Comparison of ENCODE assay signal across 17 cellular contexts in genomic region chr5:178280631-178281030, GRCh38. TPM values are rescaled to one million over a fixed set of nuclear protein-coding genes. Genes with fewer than 3 reads are reported as not detected.
DNase-seq lines count a peak whose midpoint lies in the region; ATAC-seq, FAIRE-seq and TF ChIP-seq lines count a peak whose summit lies in the region.
"Had no signal": no experiment of that assay in that cellular context is flagged by ENCODE, and none has a peak within 500 bp of the region (broad histone marks: within the 10 kb centered on the region; RNA-seq: fewer than 3 reads in every experiment).

No MANE protein-coding gene starts in this region.

- TF ChIP-seq RAD21 in HepG2 (CRISPR knock-in tag; IDR thresholded peaks at IDR 0.05): no peak

- H3K9me3 ChIP-seq in HepG2 (ENCODE audit: low read length) (peaks cover 6% of the 10 kb centered on the region), spleen (peaks cover 5 to 21% (median 14%) of the 10 kb centered on the region in 8 donors), smooth muscle cell (replicated peaks; ENCODE audit: low read depth) (peaks cover 3% of the 10 kb centered on the region)

- no peak for TF ChIP-seq CTCF in NB4 (IDR thresholded peaks at IDR 0.05; ENCODE audit: low read depth, low read length)
- no peak for TF ChIP-seq CTCF in HepG2 (CRISPR knock-in tag; IDR thresholded peaks at IDR 0.05)
- TF ChIP-seq CTCF in spleen (IDR thresholded peaks at IDR 0.05 in 8 of 11, conservative IDR thresholded peaks at IDR 0.05 in 3 of 11): no peak
- no peak for TF ChIP-seq CTCF in smooth muscle cell (IDR thresholded peaks at IDR 0.05; ENCODE audit: borderline replicate concordance, insufficient read depth, poor library complexity, severe bottlenecking)

- no CpG with 5 or more reads among the region's 9 CpGs for WGBS in HepG2 (ENCODE audit: low lambda C conversion rate)
- 80 to 98% (median 90%) methylated on average over 1 to 9 of the region's 9 CpGs for WGBS in spleen, 5 donors
- WGBS in smooth muscle cell (ENCODE audit: low lambda C conversion rate): 95% methylated on average over 9 of the region's 9 CpGs

- FAIRE-seq in HepG2 (lab: Jason Lieb, UNC): no peak
- FAIRE-seq: D721Med had no signal

- H3K9ac ChIP-seq in HepG2 (ENCODE audit: insufficient read depth, low read depth, low read length) (no peak overlapping the region), smooth muscle cell (ENCODE audit: low read depth) (no peak overlapping the region)

- peaks cover 9% of the 10 kb centered on the region for H3K4me1 Mint-ChIP-seq in activated naive CD8-positive, alpha-beta T cell treated with anti-CD3 and anti-CD28 coated beads, Interleukin-2, amount 10 ng/mL, durations not matched to agents 7 days and 5 days
- H3K4me1 Mint-ChIP-seq in activated naive CD8-positive, alpha-beta T cell treated with anti-CD3 and anti-CD28 coated beads, Interleukin-2, amount 50 U/mL, for 24 hours: peaks cover 3% of the 10 kb centered on the region

- ATAC-seq in activated naive CD8-positive, alpha-beta T cell treated with anti-CD3 and anti-CD28 coated beads, Interleukin-2, amount 10 ng/mL, durations not matched to agents 7 days and 5 days (ENCODE audit: low read depth): no peak
- ATAC-seq in activated naive CD8-positive, alpha-beta T cell treated with anti-CD3 and anti-CD28 coated beads, Interleukin-2, amount 50 U/mL, for 24 hours: no peak
- peak; percentile 8; the same call in 2 of the 3 replicates for ATAC-seq in HepG2

- no peaks in the 10 kb centered on the region for H3K79me2 ChIP-seq in HepG2 (ENCODE audit: insufficient read depth, low read length)
- H3K79me2 ChIP-seq in smooth muscle cell (ENCODE audit: low read depth): no peaks in the 10 kb centered on the region

- H3K4me1 ChIP-seq in HepG2 (ENCODE audit: insufficient read depth, low read length) (peaks cover 19% of the 10 kb centered on the region), spleen (peaks cover 0 to 12% (median 8%) of the 10 kb centered on the region in 6 donors), smooth muscle cell (ENCODE audit: low read depth) (no peaks in the 10 kb centered on the region)
- H3K4me1 ChIP-seq: HAP-1, SJSA1 had no signal

- H3K4me3 Mint-ChIP-seq in activated naive CD8-positive, alpha-beta T cell treated with anti-CD3 and anti-CD28 coated beads, Interleukin-2, amount 10 ng/mL, durations not matched to agents 7 days and 5 days: no peak overlapping the region
- no peak overlapping the region for H3K4me3 Mint-ChIP-seq in activated naive CD8-positive, alpha-beta T cell treated with anti-CD3 and anti-CD28 coated beads, Interleukin-2, amount 50 U/mL, for 24 hours
- H3K4me3 Mint-ChIP-seq: CD4-positive, alpha-beta T cell; GM23338; HFFc6 had no signal

- BruUV-seq in HepG2 (replicated peaks; lab: Mats Ljungman, UMichigan): no TSS peak

- H3K36me3 Mint-ChIP-seq in activated naive CD8-positive, alpha-beta T cell treated with anti-CD3 and anti-CD28 coated beads, Interleukin-2, amount 10 ng/mL, durations not matched to agents 7 days and 5 days: peaks cover 8% of the 10 kb centered on the region
- no peaks in the 10 kb centered on the region for H3K36me3 Mint-ChIP-seq in activated naive CD8-positive, alpha-beta T cell treated with anti-CD3 and anti-CD28 coated beads, Interleukin-2, amount 50 U/mL, for 24 hours (ENCODE audit: low read depth)

- in situ Hi-C loops in HepG2 (cut with HindIII; ENCODE audit: extremely low pct_ligation_motif_present, low pct_unique_long_range_greater_than_20kb): loop anchor here (10.0 kb wide), 1 partner anchor 564 kb away; no protein-coding TSS in a partner anchor

- H3K4me2 ChIP-seq in HepG2 (ENCODE audit: low read depth, low read length) (no peak overlapping the region), smooth muscle cell (no peak overlapping the region)
- H3K4me2 ChIP-seq: GM23338 had no signal

- TF ChIP-seq EP300 in HepG2 (IDR thresholded peaks at IDR 0.05; ENCODE audit: low read depth in 2 of 2, low read length in 2 of 2) (no peak), HepG2 (CRISPR knock-in tag; IDR thresholded peaks at IDR 0.05; ENCODE audit: borderline replicate concordance) (no peak)

- H3K27ac ChIP-seq in HepG2 (ENCODE audit: extremely low read length, insufficient read depth, low read length) (no peak overlapping the region), spleen (no peak overlapping the region), smooth muscle cell (ENCODE audit: low read depth) (no peak overlapping the region)
- H3K27ac ChIP-seq: Peyer's patch, SJSA1 had no signal

- peaks cover 5% of the 10 kb centered on the region for H3F3A ChIP-seq in smooth muscle cell (ENCODE audit: low read depth)

- POLR2A ChIA-PET in activated naive CD8-positive, alpha-beta T cell treated with anti-CD3 and anti-CD28 coated beads, Interleukin-2, amount 10 ng/mL, durations not matched to agents 7 days and 5 days (lab: Charles Lee): interaction anchor here (1.5 kb wide), 1 partner anchor 40 kb away, joined by 5 read pairs; no protein-coding TSS in a partner anchor
- POLR2A ChIA-PET in HepG2 (lab: Yijun Ruan, JAX): no interaction called here

- H4K20me1 ChIP-seq in HepG2 (ENCODE audit: insufficient read depth, low read length) (no peaks in the 10 kb centered on the region), smooth muscle cell (ENCODE audit: low read depth) (no peaks in the 10 kb centered on the region)

- no peak for DNase-seq in activated naive CD8-positive, alpha-beta T cell treated with anti-CD3 and anti-CD28 coated beads, Interleukin-2, amount 10 ng/mL, durations not matched to agents 7 days and 5 days
- DNase-seq in activated naive CD8-positive, alpha-beta T cell treated with anti-CD3 and anti-CD28 coated beads, Interleukin-2, amount 50 U/mL, for 24 hours: no peak
- DNase-seq in NB4 (ENCODE audit: low read depth): peak; percentile 31
- DNase-seq in HepG2 (ENCODE audit: low spot score): no peak
- peak; percentile 68 for DNase-seq in spleen
- no peak for DNase-seq in epidermal melanocyte (ENCODE audit: insufficient read length, low spot score)
- DNase-seq in smooth muscle cell (lab: John Stamatoyannopoulos, UW; ENCODE audit: unreplicated experiment): no peak
- DNase-seq in stimulated activated CD4-positive, alpha-beta T cell treated with anti-CD3 and anti-CD28 coated beads, Interleukin-12 subunit alpha, Interleukin-12 subunit beta, amount 100 ng/mL, for 4 hours: no peak
- DNase-seq: NCI-H2029 treated with DMSO at 0.1 percent for 48 hours, NCI-H510A had no signal

- H3K36me3 ChIP-seq in HepG2 (replicated peaks in 1 of 2; ENCODE audit: control insufficient read depth in 1 of 2, insufficient read depth in 2 of 2, low read length in 2 of 2): no peaks in the 10 kb centered on the region
- H3K36me3 ChIP-seq in spleen: no peaks in the 10 kb centered on the region
- no peaks in the 10 kb centered on the region for H3K36me3 ChIP-seq in smooth muscle cell (ENCODE audit: low read depth)
- H3K36me3 ChIP-seq: HAP-1, Peyer's patch, SJSA1 had no signal

- H3K27me3 Mint-ChIP-seq in activated naive CD8-positive, alpha-beta T cell treated with anti-CD3 and anti-CD28 coated beads, Interleukin-2, amount 10 ng/mL, durations not matched to agents 7 days and 5 days: peaks cover 7% of the 10 kb centered on the region
- H3K27me3 Mint-ChIP-seq in activated naive CD8-positive, alpha-beta T cell treated with anti-CD3 and anti-CD28 coated beads, Interleukin-2, amount 50 U/mL, for 24 hours: peaks cover 4% of the 10 kb centered on the region

- no peak for TF ChIP-seq POLR2A in NB4 (IDR thresholded peaks at IDR 0.05; ENCODE audit: extremely low read depth, insufficient read length)
- no peak for TF ChIP-seq POLR2A in HepG2 (IDR thresholded peaks at IDR 0.05; ENCODE audit: insufficient read depth in 1 of 2, low read depth in 2 of 2, low read length in 2 of 2)
- no peak for TF ChIP-seq POLR2A in spleen (IDR thresholded peaks at IDR 0.05)

- intact Hi-C loops in HepG2 (cut with micrococcal nuclease; ENCODE audit: unreplicated experiment): loop anchor here (5.0 kb wide), 1 partner anchor 557 kb away; no protein-coding TSS in a partner anchor
- intact Hi-C loops in spleen (cut with DNase I; ENCODE audit: low total_unique reads): loop anchor here (5.0 kb wide), 1 partner anchor 272 kb away; no protein-coding TSS in a partner anchor

- H3K4me3 ChIP-seq in NB4 (ENCODE audit: low read depth, low read length) (no peak overlapping the region), HepG2 (replicated peaks in 1 of 3; ENCODE audit: insufficient read depth in 1 of 3, low read depth in 2 of 3, low read length in 3 of 3) (no peak overlapping the region), spleen (no peak overlapping the region), smooth muscle cell (no peak overlapping the region)
- H3K4me3 ChIP-seq: GM23338, HAP-1, Peyer's patch, SJSA1 had no signal

- peaks cover 13% of the 10 kb centered on the region for H3K9me3 Mint-ChIP-seq in activated naive CD8-positive, alpha-beta T cell treated with anti-CD3 and anti-CD28 coated beads, Interleukin-2, amount 10 ng/mL, durations not matched to agents 7 days and 5 days
- peaks cover 12% of the 10 kb centered on the region for H3K9me3 Mint-ChIP-seq in activated naive CD8-positive, alpha-beta T cell treated with anti-CD3 and anti-CD28 coated beads, Interleukin-2, amount 50 U/mL, for 24 hours

- H3K27ac Mint-ChIP-seq in activated naive CD8-positive, alpha-beta T cell treated with anti-CD3 and anti-CD28 coated beads, Interleukin-2, amount 10 ng/mL, durations not matched to agents 7 days and 5 days: peak overlapping the region; percentile 21
- no peak overlapping the region for H3K27ac Mint-ChIP-seq in activated naive CD8-positive, alpha-beta T cell treated with anti-CD3 and anti-CD28 coated beads, Interleukin-2, amount 50 U/mL, for 24 hours
- H3K27ac Mint-ChIP-seq: CD4-positive, alpha-beta T cell; GM23338; HFFc6 had no signal

- H3K27me3 ChIP-seq in HepG2 (ENCODE audit: control insufficient read depth in 1 of 2, insufficient read depth in 2 of 2, low read length in 2 of 2) (peaks cover 2 to 37% of the 10 kb centered on the region in 2 experiments; a peak in 4 of 5 replicates), spleen (replicated peaks in 1 of 7) (peaks cover 0 to 33% (median 0%) of the 10 kb centered on the region in 7 donors), smooth muscle cell (ENCODE audit: low read depth) (peaks cover 5% of the 10 kb centered on the region)
- H3K27me3 ChIP-seq: Peyer's patch, SJSA1 had no signal

- H2AFZ ChIP-seq in HepG2 (ENCODE audit: low read length): no peak overlapping the region
- no peak overlapping the region for H2AFZ ChIP-seq in smooth muscle cell (ENCODE audit: low read depth)

- CTCF ChIA-PET in HepG2 (lab: Yijun Ruan, JAX; ENCODE audit: low intra/inter-chr PET ratio, low total read pairs): interaction anchor here (1.2 to 1.6 kb wide), 2 partner anchors 270 to 559 kb away, joined by 10 to 27 read pairs; no protein-coding TSS in a partner anchor

RNA-seq across cellular contexts. Expression of gene PHYKPL, which starts 48.0 kb away (rescaled TPM):
- total RNA-seq in activated naive CD8-positive, alpha-beta T cell treated with anti-CD3 and anti-CD28 coated beads, Interleukin-2, amount 10 ng/mL, durations not matched to agents 7 days and 5 days: 100 to 1,000 TPM; 158 to 165 TPM
- total RNA-seq in HepG2 (2016; rRNA removed; fragmentation: Illumina TruSeq; extraction: Trizol) (6.5 and 18.0 TPM in 2 replicates), spleen (100 to 1,000 TPM in 6 of 7 donors, 10 to 100 TPM in 1; 91.8 to 209 (median 132) TPM), smooth muscle cell (15.7 and 17.1 TPM in 2 replicates)
- 9.3 and 10.3 TPM in 2 replicates for total RNA-seq in HepG2 (2016; cell fraction: cytosol; rRNA removed; fragmentation: Illumina TruSeq; extraction: Trizol; ENCODE audit: low read depth)
- total RNA-seq in HepG2 (2016; cell fraction: insoluble cytoplasmic fraction; rRNA removed; fragmentation: Illumina TruSeq; extraction: Trizol): 6.3 and 18.2 TPM in 2 replicates
- total RNA-seq in HepG2 (2016; cell fraction: membrane; rRNA removed; fragmentation: Illumina TruSeq; extraction: Trizol): 12.3 and 14.3 TPM in 2 replicates
- 28.0 and 31.5 TPM in 2 replicates for total RNA-seq in HepG2 (2016; cell fraction: nucleus; rRNA removed; fragmentation: Illumina TruSeq; extraction: Trizol)
- polyA plus RNA-seq in HepG2 (2011; rRNA removed) (78.6 and 94.3 TPM in 2 replicates), spleen (10 to 100 TPM; 46.9 to 82.7 (median 74.5) TPM), smooth muscle cell (27.8 and 34.2 TPM in 2 replicates)
- polyA plus RNA-seq in HepG2 (2011; cell fraction: cytosol; rRNA removed): 35.8 and 36.7 TPM in 2 replicates
- 312 and 345 TPM in 2 replicates for polyA plus RNA-seq in HepG2 (2011; cell fraction: nucleus; rRNA removed)
- polyA plus RNA-seq in HepG2 (2012): 25.4 and 34.0 TPM in 2 replicates
- polyA plus RNA-seq in HepG2 (2016; cell fraction: cytosol; fragmentation: Illumina TruSeq; extraction: Trizol; ENCODE audit: low read depth): 6.9 and 8.7 TPM in 2 replicates
- polyA plus RNA-seq in HepG2 (2016; cell fraction: insoluble cytoplasmic fraction; fragmentation: Illumina TruSeq; extraction: Trizol; ENCODE audit: low read depth): 6.1 and 7.0 TPM in 2 replicates
- polyA plus RNA-seq in HepG2 (2016; cell fraction: membrane; fragmentation: Illumina TruSeq; extraction: Trizol; ENCODE audit: low read depth): 9.0 and 11.2 TPM in 2 replicates
- 47.5 and 57.4 TPM in 2 replicates for polyA plus RNA-seq in HepG2 (2016; cell fraction: nucleus; fragmentation: Illumina TruSeq; extraction: Trizol; ENCODE audit: insufficient read depth, low read depth)
- 97.9 and 139 TPM in 2 replicates for polyA minus RNA-seq in HepG2 (2011; rRNA and poly(A)+ RNA removed; ENCODE audit: low replicate concordance)
- 10.3 and 11.5 TPM in 2 replicates for polyA minus RNA-seq in HepG2 (2011; cell fraction: cytosol; rRNA and poly(A)+ RNA removed)
- 134 and 154 TPM in 2 replicates for polyA minus RNA-seq in HepG2 (2011; cell fraction: nucleus; rRNA and poly(A)+ RNA removed)

Comparison
In these comparisons a context has a peak if more than half of its experiments do, and no peak if none do; other contexts are left out.
1. DNase-seq: peak in NB4 (single experiment) and spleen (single experiment); none in activated naive CD8-positive, alpha-beta T cell treated with anti-CD3 and anti-CD28 coated beads, Interleukin-2, amount 10 ng/mL, durations not matched to agents 7 days and 5 days (single experiment), activated naive CD8-positive, alpha-beta T cell treated with anti-CD3 and anti-CD28 coated beads, Interleukin-2, amount 50 U/mL, for 24 hours (single experiment), HepG2 (single experiment), epidermal melanocyte (single experiment), smooth muscle cell (single experiment) and stimulated activated CD4-positive, alpha-beta T cell treated with anti-CD3 and anti-CD28 coated beads, Interleukin-12 subunit alpha, Interleukin-12 subunit beta, amount 100 ng/mL, for 4 hours (single experiment).